Comparison of ENCODE assay signal across 14 cellular contexts in the genomic region with DNA sequence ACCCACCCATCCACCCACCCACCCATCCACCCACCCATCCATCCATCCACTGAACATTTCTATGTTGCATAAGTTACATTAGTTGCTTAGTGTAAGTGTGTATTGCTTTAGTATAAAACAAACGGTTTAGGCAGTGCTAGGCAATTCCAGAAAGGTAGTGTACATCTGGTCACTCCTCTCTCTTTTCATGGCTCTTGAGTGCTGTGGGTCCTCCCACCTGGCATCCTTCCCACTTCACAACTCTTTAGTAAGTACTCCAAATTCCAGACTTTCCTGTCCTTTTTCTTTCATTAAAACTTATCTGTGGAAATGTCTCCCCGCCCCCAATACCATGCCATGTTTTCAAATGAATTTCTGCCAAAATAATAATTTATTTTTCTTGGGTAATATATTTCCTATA.
DNase-seq lines count a peak whose midpoint lies in the region; ATAC-seq and TF ChIP-seq lines count a peak whose summit lies in the region.
"Had no signal": no experiment of that assay in that cellular context is flagged by ENCODE, and none has a peak within 500 bp of the region (broad histone marks: within the 10 kb centered on the region; RNA-seq: fewer than 3 reads in every experiment).

No MANE protein-coding gene starts in this region.

- intact Hi-C loops in MCF 10A (cut with micrococcal nuclease), result no loop called here
- intact Hi-C loops in mammary epithelial cell (cut with micrococcal nuclease), result no loop called here
- intact Hi-C loops in left colon (cut with DNase I, micrococcal nuclease), result no loop called here
- intact Hi-C loops in upper lobe of right lung (cut with DNase I), result no loop called here

- ATAC-seq in left colon (peak; percentile 37), upper lobe of right lung (peak; percentile 80)
- no peak for ATAC-seq in activated naive CD8-positive, alpha-beta T cell treated with anti-CD3 and anti-CD28 coated beads, Interleukin-2, amount 50 U/mL, for 24 hours
- ATAC-seq: CD8-positive, alpha-beta T cell; GM12878 had no signal

- CTCF ChIA-PET in MCF 10A (lab: Yijun Ruan, JAX), result no interaction called here
- CTCF ChIA-PET in mammary epithelial cell (lab: Charles Lee; ENCODE audit: low non-redundant PET), result no interaction called here

- H3K79me2 ChIP-seq in mammary epithelial cell (ENCODE audit: insufficient read depth, low read length), result no peaks in the 10 kb centered on the region

- POLR2A ChIA-PET in MCF 10A (lab: Yijun Ruan, JAX), result no interaction called here

- H3K4me3 Mint-ChIP-seq in MCF 10A (ENCODE audit: unreplicated experiment), result no peak overlapping the region
- H3K4me3 Mint-ChIP-seq in activated naive CD8-positive, alpha-beta T cell treated with anti-CD3 and anti-CD28 coated beads, Interleukin-2, amount 50 U/mL, for 24 hours, result no peak overlapping the region
- H3K4me3 Mint-ChIP-seq: CD8-positive, alpha-beta T cell had no signal

- H2AFZ ChIP-seq in mammary epithelial cell (ENCODE audit: low read depth, low read length), result no peak overlapping the region

- no peaks in the 10 kb centered on the region for H4K20me1 ChIP-seq in mammary epithelial cell (ENCODE audit: insufficient read depth, low read length)

- H3K27me3 Mint-ChIP-seq in MCF 10A (ENCODE audit: insufficient read depth, unreplicated experiment), result no peaks in the 10 kb centered on the region
- no peaks in the 10 kb centered on the region for H3K27me3 Mint-ChIP-seq in activated naive CD8-positive, alpha-beta T cell treated with anti-CD3 and anti-CD28 coated beads, Interleukin-2, amount 50 U/mL, for 24 hours

- in situ Hi-C loops in mammary epithelial cell (cut with MboI; ENCODE audit: low sequenced_read_pairs in 2 of 2), result no loop called here

- no peak overlapping the region for H3K27ac ChIP-seq in mammary epithelial cell (ENCODE audit: insufficient read depth, low read depth, low read length)
- H3K27ac ChIP-seq in upper lobe of right lung, result no peak overlapping the region
- no peak overlapping the region for H3K27ac ChIP-seq in caudate nucleus (ENCODE audit: low read depth, low read length)

- H3K9ac ChIP-seq in mammary epithelial cell (ENCODE audit: insufficient read depth, low read length), result no peak overlapping the region

- no peaks in the 10 kb centered on the region for H3K4me1 ChIP-seq in mammary epithelial cell (ENCODE audit: insufficient read depth, low read length)
- no peaks in the 10 kb centered on the region for H3K4me1 ChIP-seq in upper lobe of right lung

- BruUV-seq in MCF 10A (replicated peaks; lab: Mats Ljungman, UMichigan), result no TSS peak
- no TSS peak for BruUV-seq in mammary epithelial cell (replicated peaks; lab: Mats Ljungman, UMichigan)

- no peaks in the 10 kb centered on the region for H3K27me3 ChIP-seq in mammary epithelial cell (ENCODE audit: insufficient read depth, low read length)
- H3K27me3 ChIP-seq in upper lobe of right lung, result no peaks in the 10 kb centered on the region
- H3K27me3 ChIP-seq: BE2C had no signal

- H3K36me3 ChIP-seq in mammary epithelial cell (ENCODE audit: insufficient read depth, low read length) (no peaks in the 10 kb centered on the region), upper lobe of right lung (peaks cover 9% of the 10 kb centered on the region)
- H3K36me3 ChIP-seq: BE2C had no signal

- 89% methylated on average over 2 of the region's 2 CpGs for WGBS in mammary epithelial cell (ENCODE audit: low coverage, missing lambda C conversion rate)

- DNase-seq in MCF 10A (ENCODE audit: unreplicated experiment), result peak; percentile 6
- no peak for DNase-seq in mammary epithelial cell
- DNase-seq in astrocyte of the hippocampus (ENCODE audit: low read depth, low spot score), result peak; percentile 40
- DNase-seq in left colon, result no peak
- DNase-seq in upper lobe of right lung, result no peak
- no peak for DNase-seq in caudate nucleus (lab: John Stamatoyannopoulos, UW)
- DNase-seq in activated naive CD8-positive, alpha-beta T cell treated with anti-CD3 and anti-CD28 coated beads, Interleukin-2, amount 50 U/mL, for 24 hours, result no peak
- DNase-seq: BE2C; CD8-positive, alpha-beta T cell; H7; IMR-90; Kasumi-1; RPMI8226 had no signal

- no peaks in the 10 kb centered on the region for H3K4me1 Mint-ChIP-seq in MCF 10A (ENCODE audit: insufficient read depth, unreplicated experiment)
- H3K4me1 Mint-ChIP-seq in activated naive CD8-positive, alpha-beta T cell treated with anti-CD3 and anti-CD28 coated beads, Interleukin-2, amount 50 U/mL, for 24 hours, result peaks cover 4% of the 10 kb centered on the region

- dilution Hi-C loops in mammary epithelial cell (cut with HindIII; ENCODE audit: low sequenced_read_pairs), result no loop called here

- H3K9me3 Mint-ChIP-seq in MCF 10A (ENCODE audit: unreplicated experiment), result no peaks in the 10 kb centered on the region
- H3K9me3 Mint-ChIP-seq in activated naive CD8-positive, alpha-beta T cell treated with anti-CD3 and anti-CD28 coated beads, Interleukin-2, amount 50 U/mL, for 24 hours, result no peaks in the 10 kb centered on the region
- H3K9me3 Mint-ChIP-seq: CD8-positive, alpha-beta T cell had no signal

- no peak overlapping the region for H3K4me2 ChIP-seq in mammary epithelial cell (ENCODE audit: insufficient read depth, low read depth, low read length)

- peaks cover 6% of the 10 kb centered on the region for H3K36me3 Mint-ChIP-seq in MCF 10A (ENCODE audit: insufficient read depth, unreplicated experiment)
- H3K36me3 Mint-ChIP-seq in activated naive CD8-positive, alpha-beta T cell treated with anti-CD3 and anti-CD28 coated beads, Interleukin-2, amount 50 U/mL, for 24 hours (ENCODE audit: low read depth), result peaks cover 2% of the 10 kb centered on the region

- TF ChIP-seq CTCF in MCF 10A (IDR thresholded peaks at IDR 0.05; ENCODE audit: unreplicated experiment), result no peak
- TF ChIP-seq CTCF in mammary epithelial cell (conservative IDR thresholded peaks at IDR 0.05 in 1 of 2, IDR thresholded peaks at IDR 0.05 in 1 of 2; ENCODE audit: extremely low read depth in 1 of 2, insufficient read depth in 1 of 2, low read depth in 1 of 2, low read length in 2 of 2), result no peak
- no peak for TF ChIP-seq CTCF in upper lobe of right lung (IDR thresholded peaks at IDR 0.05)

- H3K9me3 ChIP-seq in mammary epithelial cell (replicated peaks; ENCODE audit: insufficient read depth, low read length), result no peaks in the 10 kb centered on the region
- H3K9me3 ChIP-seq in upper lobe of right lung, result no peaks in the 10 kb centered on the region
- H3K9me3 ChIP-seq: BE2C had no signal

- no peak overlapping the region for H3K27ac Mint-ChIP-seq in MCF 10A (ENCODE audit: low read depth, unreplicated experiment)
- no peak overlapping the region for H3K27ac Mint-ChIP-seq in activated naive CD8-positive, alpha-beta T cell treated with anti-CD3 and anti-CD28 coated beads, Interleukin-2, amount 50 U/mL, for 24 hours
- H3K27ac Mint-ChIP-seq: CD8-positive, alpha-beta T cell had no signal

- H3K4me3 ChIP-seq in mammary epithelial cell (replicated peaks in 1 of 3; ENCODE audit: insufficient read depth in 1 of 3, low read depth in 2 of 3, low read length in 3 of 3), result no peak overlapping the region
- no peak overlapping the region for H3K4me3 ChIP-seq in upper lobe of right lung
- H3K4me3 ChIP-seq: GM12878 had no signal

Comparison
In these comparisons a context has a peak if more than half of its experiments do, and no peak if none do; other contexts are left out.
1. DNase-seq: peak in MCF 10A (single experiment) and astrocyte of the hippocampus (single experiment); none in mammary epithelial cell (single experiment), left colon (0 of 2), upper lobe of right lung (single experiment), caudate nucleus (0 of 61) and activated naive CD8-positive, alpha-beta T cell treated with anti-CD3 and anti-CD28 coated beads, Interleukin-2, amount 50 U/mL, for 24 hours (single experiment).